Comparison of ENCODE assay signal across 9 cellular contexts in the genomic region with DNA sequence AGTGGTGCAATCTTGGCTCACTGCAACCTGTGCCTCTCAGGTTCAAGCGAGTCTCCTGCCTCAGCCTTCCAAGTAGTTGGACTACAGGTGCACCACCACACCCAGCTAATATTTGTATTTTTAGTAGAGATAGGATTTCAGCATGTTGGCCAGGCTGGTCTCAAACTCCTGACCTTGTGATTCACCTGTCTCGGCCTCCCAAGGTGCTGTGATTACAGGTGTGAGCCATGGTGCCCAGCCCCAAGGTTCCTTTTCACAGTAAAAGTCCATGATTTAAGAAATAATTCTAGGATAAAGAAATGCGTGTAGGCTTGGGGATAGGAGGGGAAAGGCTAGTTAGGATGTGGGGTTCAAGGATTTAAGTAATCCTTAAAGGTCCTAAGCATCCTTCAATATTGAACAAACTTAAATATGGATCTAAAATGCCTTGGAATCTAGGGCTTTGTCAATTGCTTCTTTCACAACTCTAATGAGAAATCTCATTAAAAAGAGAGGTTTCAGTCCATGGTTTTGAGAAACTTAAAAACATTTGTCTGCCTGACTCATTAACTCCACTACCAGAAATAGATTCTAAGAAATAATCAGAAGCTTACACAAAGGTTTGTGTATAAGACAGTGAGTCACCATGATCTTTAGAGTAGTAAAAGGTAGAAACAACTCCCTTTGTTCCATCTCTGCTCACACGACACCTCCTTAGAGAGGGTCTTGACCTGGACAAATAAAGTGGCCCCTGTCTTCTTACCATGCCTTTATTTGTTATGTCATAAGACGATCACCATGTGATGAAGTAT.
DNase-seq lines count a peak whose midpoint lies in the region; FAIRE-seq and TF ChIP-seq lines count a peak whose summit lies in the region.
"Had no signal": no experiment of that assay in that cellular context is flagged by ENCODE, and none has a peak within 500 bp of the region (broad histone marks: within the 10 kb centered on the region; RNA-seq: fewer than 3 reads in every experiment).

No MANE protein-coding gene starts in this region.

- H3K27ac Mint-ChIP-seq in Calu3 (ENCODE audit: unreplicated experiment) (peak overlapping the region; percentile 93), brain (peak overlapping the region in 3 of 5 experiments; percentile 43 to 72 (median 69))

- H3K4me3 ChIP-seq in MM.1S (ENCODE audit: low read length) (no peak overlapping the region), mucosa of stomach (ENCODE audit: low read length) (no peak overlapping the region), OCI-LY7 (ENCODE audit: low read depth, low read length, poor library complexity, severe bottlenecking) (no peak overlapping the region)
- H3K4me3 ChIP-seq: heart left ventricle had no signal

- H3K4me3 Mint-ChIP-seq in Calu3 (ENCODE audit: low read depth, unreplicated experiment): no peak overlapping the region
- no peak overlapping the region for H3K4me3 Mint-ChIP-seq in brain

- H3K27me3 ChIP-seq in MM.1S (replicated peaks; ENCODE audit: insufficient read depth, low read length) (no peaks in the 10 kb centered on the region), mucosa of stomach (ENCODE audit: control insufficient read depth, insufficient read depth, low read length) (no peaks in the 10 kb centered on the region)
- H3K27me3 ChIP-seq: heart left ventricle had no signal

- intact Hi-C loops in Calu3 (cut with micrococcal nuclease; ENCODE audit: unreplicated experiment): loop anchor here (5.0 kb wide), 2 partner anchors 86 to 564 kb away; no protein-coding TSS in a partner anchor
- intact Hi-C loops in OCI-LY7 (cut with micrococcal nuclease; ENCODE audit: unreplicated experiment): no loop called here

- FAIRE-seq in frontal cortex (lab: Jason Lieb, UNC): no peak

- CTCF ChIA-PET in Calu3 (lab: Charles Lee) (interaction anchor here (0.7 to 1.1 kb wide), 3 partner anchors 19 to 94 kb away, joined by 3 to 4 read pairs (median 3); no protein-coding TSS in a partner anchor), OCI-LY7 (lab: Charles Lee; ENCODE audit: unreplicated experiment) (no interaction called here)

- H4K20me1 ChIP-seq in MM.1S (ENCODE audit: insufficient read depth, low read length): no peaks in the 10 kb centered on the region
- no peaks in the 10 kb centered on the region for H4K20me1 ChIP-seq in OCI-LY7 (ENCODE audit: insufficient read depth, low read length)

- H3K9me3 ChIP-seq in MM.1S (replicated peaks; ENCODE audit: insufficient read depth, low read length): no peaks in the 10 kb centered on the region
- H3K9me3 ChIP-seq in mucosa of stomach (ENCODE audit: control insufficient read depth, low read length): peaks cover 7% of the 10 kb centered on the region
- H3K9me3 ChIP-seq in OCI-LY7 (ENCODE audit: low read length): no peaks in the 10 kb centered on the region

- no peaks in the 10 kb centered on the region for H3K79me2 ChIP-seq in MM.1S (ENCODE audit: low read length)
- no peaks in the 10 kb centered on the region for H3K79me2 ChIP-seq in OCI-LY7 (ENCODE audit: insufficient read depth, low read depth, low read length)

- H3K36me3 Mint-ChIP-seq in Calu3 (ENCODE audit: insufficient read depth, unreplicated experiment): peaks cover 26% of the 10 kb centered on the region
- H3K36me3 Mint-ChIP-seq in brain: no peaks in the 10 kb centered on the region

- peaks cover 51% of the 10 kb centered on the region for H3K4me1 Mint-ChIP-seq in Calu3 (ENCODE audit: low read depth, unreplicated experiment)
- H3K4me1 Mint-ChIP-seq in brain: peaks cover 42% of the 10 kb centered on the region

- no peak overlapping the region for H3K4me2 ChIP-seq in MM.1S (ENCODE audit: low read depth, low read length)
- H3K4me2 ChIP-seq in OCI-LY7 (ENCODE audit: low read length): no peak overlapping the region

- DNase-seq in Calu3 (no peak), MM.1S (no peak), substantia nigra (lab: John Stamatoyannopoulos, UW) (no peak), frontal cortex (ENCODE audit: low spot score in 2 of 2) (no peak), NCI-H1436 treated with DMSO at 0.1 percent for 48 hours (lab: John Stamatoyannopoulos, UW) (no peak), OCI-LY7 (ENCODE audit: low spot score) (no peak)
- DNase-seq: heart left ventricle had no signal

- BruUV-seq in Calu3 (replicated peaks; lab: Mats Ljungman, UMichigan) (no TSS peak), OCI-LY7 (replicated peaks; lab: Mats Ljungman, UMichigan) (no TSS peak)

- H3K4me1 ChIP-seq in MM.1S (ENCODE audit: low read length) (peaks cover 7% of the 10 kb centered on the region; the same call in 1 of the 2 replicates), mucosa of stomach (ENCODE audit: control insufficient read depth, insufficient read depth, low read length) (peaks cover 39% of the 10 kb centered on the region), OCI-LY7 (ENCODE audit: insufficient read depth, low read length, poor library complexity, severe bottlenecking) (no peaks in the 10 kb centered on the region)

- H3K27me3 Mint-ChIP-seq in Calu3 (ENCODE audit: unreplicated experiment) (no peaks in the 10 kb centered on the region), brain (peaks cover 8% of the 10 kb centered on the region)

- H3F3A ChIP-seq in MM.1S (ENCODE audit: insufficient read depth, low read length): 0 out of 2 replicates have a peak, but pooled peaks cover 5% of the 10 kb centered on the region

- H3K27ac ChIP-seq in MM.1S (ENCODE audit: low read length): peak overlapping the region; percentile 20; the same call in 1 of the 2 replicates
- H3K27ac ChIP-seq in substantia nigra (ENCODE audit: low read depth, low read length, poor library complexity, severe bottlenecking): no peak overlapping the region
- H3K27ac ChIP-seq in OCI-LY7 (ENCODE audit: low read depth, low read length, poor library complexity, severe bottlenecking): no peak overlapping the region

- H3K9me2 ChIP-seq in MM.1S (replicated peaks; ENCODE audit: insufficient read depth, low read length) (no peaks in the 10 kb centered on the region), OCI-LY7 (ENCODE audit: insufficient read depth, low read length) (no peaks in the 10 kb centered on the region)

- H3K36me3 ChIP-seq in MM.1S (replicated peaks; ENCODE audit: insufficient read depth, low read length): no peaks in the 10 kb centered on the region
- H3K36me3 ChIP-seq in mucosa of stomach (ENCODE audit: control insufficient read depth, insufficient read depth, low read length): no peaks in the 10 kb centered on the region
- H3K36me3 ChIP-seq in OCI-LY7 (ENCODE audit: insufficient read depth, low read length): no peaks in the 10 kb centered on the region
- H3K36me3 ChIP-seq: heart left ventricle had no signal

- H2AFZ ChIP-seq in MM.1S (ENCODE audit: low read length): no peak overlapping the region
- no peak overlapping the region for H2AFZ ChIP-seq in OCI-LY7 (ENCODE audit: low read length)

- H3K9me3 Mint-ChIP-seq in Calu3 (ENCODE audit: low read depth, unreplicated experiment) (peaks cover 5% of the 10 kb centered on the region), brain (peaks cover 0 to 9% (median 6%) of the 10 kb centered on the region in 5 experiments)

- TF ChIP-seq CTCF in Calu3 (IDR thresholded peaks at IDR 0.05; ENCODE audit: unreplicated experiment) (no peak), MM.1S (IDR thresholded peaks at IDR 0.05; ENCODE audit: low read length) (no peak), brain (conservative IDR thresholded peaks at IDR 0.05) (no peak), OCI-LY7 (conservative IDR thresholded peaks at IDR 0.05; ENCODE audit: low read length) (no peak)

- POLR2A ChIA-PET in OCI-LY7 (lab: Charles Lee): no interaction called here

- no peak overlapping the region for H3K9ac ChIP-seq in MM.1S (ENCODE audit: low read length)
- H3K9ac ChIP-seq in mucosa of stomach (ENCODE audit: low read length): peak overlapping the region; percentile 28
